Comparison of ENCODE assay signal across 13 cellular contexts in genomic region chr9:87276327-87276841, GRCh38.
DNase-seq lines count a peak whose midpoint lies in the region; ATAC-seq, FAIRE-seq and TF ChIP-seq lines count a peak whose summit lies in the region.
"Had no signal": no experiment of that assay in that cellular context is flagged by ENCODE, and none has a peak within 500 bp of the region (broad histone marks: within the 10 kb centered on the region; RNA-seq: fewer than 3 reads in every experiment).

No MANE protein-coding gene starts in this region.

- POLR2A ChIA-PET in CD4-positive, alpha-beta T cell (lab: Charles Lee), result no interaction called here
- POLR2A ChIA-PET in naive thymus-derived CD4-positive, alpha-beta T cell (lab: Charles Lee), result no interaction called here

- no peak for FAIRE-seq in HTR-8/SVneo (lab: Jason Lieb, UNC)

- H3K4me1 Mint-ChIP-seq in CD4-positive, alpha-beta T cell (ENCODE audit: low read depth), result peaks cover 33% of the 10 kb centered on the region
- peaks cover 6 to 42% (median 11%) of the 10 kb centered on the region in 7 donors for H3K4me1 Mint-ChIP-seq in naive thymus-derived CD4-positive, alpha-beta T cell
- H3K4me1 Mint-ChIP-seq: naive B cell had no signal

- no peak for TF ChIP-seq CTCF in CD4-positive, alpha-beta T cell (IDR thresholded peaks at IDR 0.05)
- no peak for TF ChIP-seq CTCF in breast epithelium (IDR thresholded peaks at IDR 0.05)

- H3K9me3 Mint-ChIP-seq in CD4-positive, alpha-beta T cell, result no peaks in the 10 kb centered on the region
- H3K9me3 Mint-ChIP-seq in naive thymus-derived CD4-positive, alpha-beta T cell, result peaks cover 0 to 5% (median 0%) of the 10 kb centered on the region in 11 donors

- H3K4me3 Mint-ChIP-seq in CD4-positive, alpha-beta T cell, result peak overlapping the region; percentile 57
- peak overlapping the region in 3 of 10 donors; percentile 9 to 45 (median 26) for H3K4me3 Mint-ChIP-seq in naive thymus-derived CD4-positive, alpha-beta T cell
- H3K4me3 Mint-ChIP-seq: naive B cell had no signal

- H3K27ac Mint-ChIP-seq in CD4-positive, alpha-beta T cell, result peak overlapping the region; percentile 75
- H3K27ac Mint-ChIP-seq in naive thymus-derived CD4-positive, alpha-beta T cell, result peak overlapping the region in 5 of 9 donors; percentile 9 to 70 (median 29)
- H3K27ac Mint-ChIP-seq: naive B cell had no signal

- no peaks in the 10 kb centered on the region for H3K4me1 ChIP-seq in breast epithelium
- H3K4me1 ChIP-seq in naive thymus-derived CD4-positive, alpha-beta T cell (ENCODE audit: control insufficient read depth in 2 of 2, insufficient read depth in 2 of 2, low read length in 2 of 2), result peaks cover 0 to 52% of the 10 kb centered on the region in 2 donors

- TF ChIP-seq POLR2A in breast epithelium (IDR thresholded peaks at IDR 0.05), result no peak

- no peak overlapping the region for H3K27ac ChIP-seq in CD4-positive, alpha-beta T cell (ENCODE audit: low read depth, low read length)
- H3K27ac ChIP-seq in breast epithelium, result peak overlapping the region; percentile 15 to 65
- H3K27ac ChIP-seq in naive thymus-derived CD4-positive, alpha-beta T cell (ENCODE audit: low read depth, low read length), result no peak overlapping the region

- no peaks in the 10 kb centered on the region for H3K27me3 Mint-ChIP-seq in CD4-positive, alpha-beta T cell
- peaks cover 0 to 33% (median 5%) of the 10 kb centered on the region in 5 donors for H3K27me3 Mint-ChIP-seq in naive thymus-derived CD4-positive, alpha-beta T cell

- H3K36me3 ChIP-seq in breast epithelium, result no peaks in the 10 kb centered on the region
- H3K36me3 ChIP-seq in naive thymus-derived CD4-positive, alpha-beta T cell (ENCODE audit: control insufficient read depth in 2 of 3, insufficient read depth in 3 of 3, low read length in 3 of 3), result no peaks in the 10 kb centered on the region
- H3K36me3 ChIP-seq: thoracic aorta had no signal

- no peaks in the 10 kb centered on the region for H3K27me3 ChIP-seq in CD4-positive, alpha-beta T cell (ENCODE audit: control insufficient read depth, insufficient read depth, low read length)
- H3K27me3 ChIP-seq in breast epithelium, result no peaks in the 10 kb centered on the region
- H3K27me3 ChIP-seq in naive thymus-derived CD4-positive, alpha-beta T cell (ENCODE audit: control insufficient read depth in 2 of 2, insufficient read depth in 2 of 2, low read length in 2 of 2), result no peaks in the 10 kb centered on the region

- intact Hi-C loops in CD4-positive, alpha-beta T cell (cut with DNase I, micrococcal nuclease), result no loop called here
- intact Hi-C loops in breast epithelium (cut with DNase I; ENCODE audit: low total_unique reads), result no loop called here
- intact Hi-C loops in naive thymus-derived CD4-positive, alpha-beta T cell (cut with micrococcal nuclease), result no loop called here

- H3K4me3 ChIP-seq in breast epithelium, result no peak overlapping the region
- H3K4me3 ChIP-seq in naive thymus-derived CD4-positive, alpha-beta T cell (ENCODE audit: low read length), result no peak overlapping the region
- H3K4me3 ChIP-seq: thoracic aorta had no signal

- no peaks in the 10 kb centered on the region for H3K9me3 ChIP-seq in CD4-positive, alpha-beta T cell (ENCODE audit: control insufficient read depth, low read length)
- H3K9me3 ChIP-seq in breast epithelium, result no peaks in the 10 kb centered on the region
- no peaks in the 10 kb centered on the region for H3K9me3 ChIP-seq in naive thymus-derived CD4-positive, alpha-beta T cell (ENCODE audit: control insufficient read depth in 2 of 3, low read length in 3 of 3)
- H3K9me3 ChIP-seq: thoracic aorta had no signal

- H3K36me3 Mint-ChIP-seq in CD4-positive, alpha-beta T cell (ENCODE audit: low read depth), result no peaks in the 10 kb centered on the region
- H3K36me3 Mint-ChIP-seq in naive thymus-derived CD4-positive, alpha-beta T cell, result no peaks in the 10 kb centered on the region
- H3K36me3 Mint-ChIP-seq: naive B cell had no signal

- peak; percentile 24 for ATAC-seq in CD4-positive, alpha-beta T cell (ENCODE audit: poor library complexity)
- ATAC-seq in naive thymus-derived CD4-positive, alpha-beta T cell, result peak; percentile 41
- ATAC-seq in HG03196 (IDR thresholded peaks at IDR 0.05; ENCODE audit: unreplicated experiment) (no peak), HG03469 (IDR thresholded peaks at IDR 0.05; ENCODE audit: unreplicated experiment) (no peak)

- CTCF ChIA-PET in CD4-positive, alpha-beta T cell (lab: Charles Lee), result no interaction called here
- CTCF ChIA-PET in naive thymus-derived CD4-positive, alpha-beta T cell (lab: Charles Lee), result no interaction called here

- no peak for DNase-seq in CD4-positive, alpha-beta T cell
- DNase-seq in HTR-8/SVneo (ENCODE audit: insufficient read length, low spot score) (peak; percentile 21), breast epithelium (ENCODE audit: low spot score in 2 of 2) (no peak), hypothalamus (lab: John Stamatoyannopoulos, UW) (no peak)
- peak in 1 of 9 donors; percentile 2 for DNase-seq in naive thymus-derived CD4-positive, alpha-beta T cell
- DNase-seq in stimulated activated CD4-positive, alpha-beta T cell treated with anti-CD3 and anti-CD28 coated beads, Interleukin-4, amount 100 ng/mL, for 24 hours, result no peak
- DNase-seq: H7; naive B cell; SIG-M5; stimulated activated CD4-positive, alpha-beta T cell treated with anti-CD3 and anti-CD28 coated beads, Interleukin-2, amount 100 ng/mL, for 48 hours had no signal

Comparison
In these comparisons a context has a peak if more than half of its experiments do, and no peak if none do; other contexts are left out.
1. ATAC-seq: peak in CD4-positive, alpha-beta T cell (single experiment) and naive thymus-derived CD4-positive, alpha-beta T cell (single experiment); none in HG03196 (single experiment) and HG03469 (single experiment).
2. H3K27ac ChIP-seq: peak in breast epithelium (2 of 2); none in CD4-positive, alpha-beta T cell (single experiment) and naive thymus-derived CD4-positive, alpha-beta T cell (single experiment).